Comparison of ENCODE assay signal across 13 cellular contexts in genomic region chr3:111692593-111693552, GRCh38. TPM values are rescaled to one million over a fixed set of nuclear protein-coding genes. Genes with fewer than 3 reads are reported as not detected.
DNase-seq lines count a peak whose midpoint lies in the region; ATAC-seq and TF ChIP-seq lines count a peak whose summit lies in the region.
"Had no signal": no experiment of that assay in that cellular context is flagged by ENCODE, and none has a peak within 500 bp of the region (broad histone marks: within the 10 kb centered on the region; RNA-seq: fewer than 3 reads in every experiment).

No MANE protein-coding gene starts in this region.

- intact Hi-C loops in vagina (cut with DNase I) (no loop called here), body of pancreas (cut with DNase I) (no loop called here)

- DNase-seq in hepatocyte (ENCODE audit: low spot score) = peak; percentile 26
- DNase-seq in vagina (ENCODE audit: extremely low spot score in 2 of 2) = no peak
- DNase-seq in NCI-H524 treated with DMSO at 0.1 percent for 48 hours (lab: John Stamatoyannopoulos, UW) = no peak
- DNase-seq in tibial nerve (ENCODE audit: low spot score in 2 of 2) = no peak
- DNase-seq in body of pancreas = no peak
- DNase-seq: colonic mucosa, NCI-H1048, NCI-H524, right lobe of liver had no signal

- no peak overlapping the region for H3K27ac ChIP-seq in hepatocyte
- no peak overlapping the region for H3K27ac ChIP-seq in vagina
- no peak overlapping the region for H3K27ac ChIP-seq in tibial nerve
- no peak overlapping the region for H3K27ac ChIP-seq in body of pancreas
- H3K27ac ChIP-seq: colonic mucosa, right lobe of liver had no signal

- peak overlapping the region; percentile 67 for H3K4me2 ChIP-seq in hepatocyte

- peaks cover 5% of the 10 kb centered on the region for H3K4me1 ChIP-seq in hepatocyte (ENCODE audit: insufficient read depth)
- H3K4me1 ChIP-seq in vagina = no peaks in the 10 kb centered on the region
- no peaks in the 10 kb centered on the region for H3K4me1 ChIP-seq in tibial nerve
- H3K4me1 ChIP-seq in body of pancreas = no peaks in the 10 kb centered on the region
- H3K4me1 ChIP-seq: colonic mucosa, right lobe of liver had no signal

- H3K36me3 ChIP-seq in hepatocyte (replicated peaks; ENCODE audit: insufficient read depth, low read depth) (no peaks in the 10 kb centered on the region), vagina (no peaks in the 10 kb centered on the region), tibial nerve (no peaks in the 10 kb centered on the region), body of pancreas (replicated peaks in 1 of 2; ENCODE audit: insufficient read depth in 1 of 2, low read depth in 2 of 2) (no peaks in the 10 kb centered on the region)
- H3K36me3 ChIP-seq: colonic mucosa, right lobe of liver had no signal

- TF ChIP-seq EP300 in tibial nerve (IDR thresholded peaks at IDR 0.05) = no peak

- H3K4me3 ChIP-seq in hepatocyte = no peak overlapping the region
- no peak overlapping the region for H3K4me3 ChIP-seq in vagina
- no peak overlapping the region for H3K4me3 ChIP-seq in tibial nerve
- H3K4me3 ChIP-seq in body of pancreas = no peak overlapping the region
- H3K4me3 ChIP-seq: colonic mucosa, right lobe of liver had no signal

- WGBS in hepatocyte (ENCODE audit: low lambda C conversion rate, missing lambda C conversion rate) = 18% methylated on average over 8 of the region's 8 CpGs
- WGBS in tibial nerve, 2 donors = 65% methylated on average over 8 of the region's 8 CpGs
- 61 to 65% methylated on average over 8 of the region's 8 CpGs for WGBS in body of pancreas, 2 donors

- H3K9me3 ChIP-seq in hepatocyte (ENCODE audit: low read depth) (no peaks in the 10 kb centered on the region), vagina (no peaks in the 10 kb centered on the region), tibial nerve (no peaks in the 10 kb centered on the region), body of pancreas (no peaks in the 10 kb centered on the region)
- H3K9me3 ChIP-seq: colonic mucosa, right lobe of liver had no signal

- no peak for TF ChIP-seq CTCF in hepatocyte (IDR thresholded peaks at IDR 0.05; ENCODE audit: poor library complexity)
- TF ChIP-seq CTCF in vagina (IDR thresholded peaks at IDR 0.05) = no peak
- no peak for TF ChIP-seq CTCF in tibial nerve (IDR thresholded peaks at IDR 0.05)
- no peak for TF ChIP-seq CTCF in body of pancreas (IDR thresholded peaks at IDR 0.05)

- no peaks in the 10 kb centered on the region for H3K9me2 ChIP-seq in hepatocyte (replicated peaks; ENCODE audit: insufficient read depth)

- no peak overlapping the region for H2AFZ ChIP-seq in hepatocyte

- TF ChIP-seq POLR2A in vagina (IDR thresholded peaks at IDR 0.05) = no peak
- no peak for TF ChIP-seq POLR2A in tibial nerve (IDR thresholded peaks at IDR 0.05)
- no peak for TF ChIP-seq POLR2A in body of pancreas (IDR thresholded peaks at IDR 0.05)

- H3K79me2 ChIP-seq in hepatocyte = peaks cover 3% of the 10 kb centered on the region

- ATAC-seq in GM18508 (IDR thresholded peaks at IDR 0.05; ENCODE audit: insufficient read depth, unreplicated experiment) (peak; percentile 30), GM21447 (IDR thresholded peaks at IDR 0.05; ENCODE audit: unreplicated experiment) (peak; percentile 38), HG03135 (IDR thresholded peaks at IDR 0.05; ENCODE audit: unreplicated experiment) (peak; percentile 46), body of pancreas (no peak)
- ATAC-seq: activated naive CD4-positive, alpha-beta T cell treated with anti-CD3 and anti-CD28 coated beads, Interleukin-2, amount 50 U/mL, for 72 hours; right lobe of liver had no signal

- no peaks in the 10 kb centered on the region for H4K20me1 ChIP-seq in hepatocyte (ENCODE audit: insufficient read depth, poor library complexity, severe bottlenecking)

- H3K27me3 ChIP-seq in hepatocyte (no peaks in the 10 kb centered on the region), vagina (no peaks in the 10 kb centered on the region), tibial nerve (no peaks in the 10 kb centered on the region), body of pancreas (no peaks in the 10 kb centered on the region)
- H3K27me3 ChIP-seq: colonic mucosa, right lobe of liver had no signal

RNA-seq across cellular contexts. Expression of gene PLCXD2, which starts 18.4 kb away (rescaled TPM):
- total RNA-seq in hepatocyte (6.2 and 12.4 TPM in 2 replicates), vagina (0.98 TPM), tibial nerve (under 1 TPM; 0.20 to 0.66 (median 0.36) TPM), body of pancreas (10 to 100 TPM in 1 of 2 donors, 1 to 10 TPM in 1; 5.2 to 23.4 TPM)
- polyA plus RNA-seq in hepatocyte = 12.1 and 15.6 TPM in 2 replicates
